ENCODE assay signal across 21 cellular contexts in the genomic region with DNA sequence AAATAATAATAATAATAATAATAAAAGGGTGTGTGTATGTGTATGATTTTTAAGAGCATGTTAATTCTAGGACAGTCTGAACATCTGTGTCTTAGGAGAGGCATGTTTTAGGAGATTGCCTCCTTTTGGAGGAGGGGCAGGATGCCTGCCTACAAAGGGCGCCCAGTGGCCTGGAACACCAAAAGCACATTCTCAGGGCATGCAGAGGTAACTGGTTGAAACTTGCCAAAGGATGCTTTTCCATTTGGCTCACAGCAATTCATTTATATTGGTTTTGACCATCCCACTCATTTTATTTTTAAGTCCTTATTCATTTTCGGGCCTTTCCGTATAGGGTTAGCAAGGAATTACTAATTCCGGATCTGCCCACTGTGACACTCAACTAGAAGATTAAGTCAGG. TPM values are rescaled to one million over a fixed set of nuclear protein-coding genes. Genes with fewer than 3 reads are reported as not detected.
A peak's percentile ranks its signal among the peaks of the same experiment; 100 is the strongest.
DNase-seq lines count a peak whose midpoint lies in the region; ATAC-seq and TF ChIP-seq lines count a peak whose summit lies in the region.
"Had no signal": no experiment of that assay in that cellular context is flagged by ENCODE, and none has a peak within 500 bp of the region (broad histone marks: within the 10 kb centered on the region; RNA-seq: fewer than 3 reads in every experiment).

No MANE protein-coding gene starts in this region.

- peak overlapping the region; percentile 78 for H2BK120ac ChIP-seq in IMR-90 (ENCODE audit: low read depth, low read length)

- H4K5ac ChIP-seq in IMR-90 (ENCODE audit: low read depth, low read length): no peak overlapping the region

- WGBS in IMR-90 (ENCODE audit: extremely low coverage in 2 of 2, insufficient read length in 1 of 2), 2 experiments: 80% methylated on average over 1 of the region's 4 CpGs; no CpG with 5 or more reads in 1 of the 2 experiments

- no peak overlapping the region for H2AFZ ChIP-seq in IMR-90 (replicated peaks; ENCODE audit: low read length, poor library complexity)

- H3K4ac ChIP-seq in IMR-90 (ENCODE audit: low read depth, low read length): peak overlapping the region; percentile 72

- peak overlapping the region; percentile 69 for H2BK20ac ChIP-seq in IMR-90 (ENCODE audit: low read depth, low read length)

- H3K18ac ChIP-seq in IMR-90 (ENCODE audit: low read depth, low read length): no peak overlapping the region

- peak overlapping the region; percentile 91 for H2AK5ac ChIP-seq in IMR-90 (ENCODE audit: low read depth, low read length)

- no TSS peak for BruUV-seq in IMR-90 (replicated peaks; lab: Mats Ljungman, UMichigan)

- H2BK15ac ChIP-seq in IMR-90 (ENCODE audit: low read depth, low read length): peak overlapping the region; percentile 80; the same call in 1 of the 3 replicates

- peaks cover 2% of the 10 kb centered on the region for H3K36me3 Mint-ChIP-seq in type B pancreatic cell
- H3K36me3 Mint-ChIP-seq: CD8-positive, alpha-beta T cell; naive B cell had no signal

- no peak overlapping the region for H3K9ac ChIP-seq in IMR-90 (ENCODE audit: low read depth, low read length)

- peak overlapping the region; percentile 42; the same call in 1 of the 2 replicates for H4K91ac ChIP-seq in IMR-90 (ENCODE audit: insufficient read depth, low read depth, low read length)

- H3K56ac ChIP-seq in IMR-90 (ENCODE audit: extremely low read depth, insufficient read depth, low read length): no peak overlapping the region

- peaks cover 5% of the 10 kb centered on the region for H3K9me1 ChIP-seq in IMR-90 (ENCODE audit: insufficient read depth, low read length)

- ATAC-seq in IMR-90 (ENCODE audit: low read depth) (no peak), GM18873 (IDR thresholded peaks at IDR 0.05; ENCODE audit: low FRiP score, unreplicated experiment) (no peak)
- ATAC-seq: body of pancreas; CD8-positive, alpha-beta T cell; heart left ventricle; right lobe of liver; T-helper 17 cell had no signal

- intact Hi-C loops in IMR-90 (cut with micrococcal nuclease): no loop called here

- TF ChIP-seq POLR2A in IMR-90 (IDR thresholded peaks at IDR 0.05; ENCODE audit: low read depth, low read length): no peak

- H3K14ac ChIP-seq in IMR-90 (replicated peaks; ENCODE audit: low read depth, low read length): no peak overlapping the region

- H3K9me3 ChIP-seq in IMR-90 (ENCODE audit: control insufficient read depth, insufficient read depth, low read length): no peaks in the 10 kb centered on the region
- H3K9me3 ChIP-seq: body of pancreas, heart left ventricle, ovary, right lobe of liver had no signal

- no peak overlapping the region for H2AK9ac ChIP-seq in IMR-90 (replicated peaks; ENCODE audit: low read depth, low read length, poor library complexity)

- TF ChIP-seq RAD21 in IMR-90 (IDR thresholded peaks at IDR 0.05; ENCODE audit: low read length): no peak

- H3K4me3 Mint-ChIP-seq in type B pancreatic cell: no peak overlapping the region
- H3K4me3 Mint-ChIP-seq: CD8-positive, alpha-beta T cell; naive B cell; T-helper 17 cell had no signal

- H3K27ac Mint-ChIP-seq in type B pancreatic cell: peak overlapping the region; percentile 77
- H3K27ac Mint-ChIP-seq: CD8-positive, alpha-beta T cell; naive B cell; T-helper 17 cell had no signal

- H3K79me1 ChIP-seq in IMR-90 (ENCODE audit: low read depth in 1 of 2, low read length in 2 of 2): no peaks in the 10 kb centered on the region

- DNase-seq in IMR-90 (no peak), brain microvascular endothelial cell (no peak), left kidney (ENCODE audit: low read depth, low spot score) (peak; percentile 68), type B pancreatic cell (ENCODE audit: extremely low spot score, unreplicated experiment) (no peak), NCI-H524 treated with DMSO at 0.1 percent for 48 hours (lab: John Stamatoyannopoulos, UW) (no peak)
- DNase-seq in stimulated activated CD4-positive, alpha-beta T cell treated with anti-CD3 and anti-CD28 coated beads, Interleukin-4, amount 100 ng/mL, for 1 hour: no peak
- DNase-seq: activated CD8-positive, alpha-beta memory T cell treated with anti-CD3 and anti-CD28 coated beads, Interleukin-2, amount 50 U/mL, for 48 hours; activated effector memory CD4-positive, alpha-beta T cell treated with Interleukin-2 at 50 U/mL for 16 hours; body of pancreas; CD8-positive, alpha-beta T cell; cortex of kidney; DMS79 treated with DMSO at 0.1 percent for 48 hours; heart left ventricle; MM.1S; naive B cell; NCI-H1436 treated with DMSO at 0.1 percent for 48 hours; ovary; right lobe of liver; T-helper 17 cell had no signal

- H4K20me1 ChIP-seq in IMR-90 (ENCODE audit: insufficient read depth, low read length): no peaks in the 10 kb centered on the region

- peaks cover 17% of the 10 kb centered on the region for H3K4me1 Mint-ChIP-seq in type B pancreatic cell (ENCODE audit: unreplicated experiment)
- H3K4me1 Mint-ChIP-seq: naive B cell, T-helper 17 cell had no signal

- CTCF ChIA-PET in IMR-90 (lab: Yijun Ruan, JAX): no interaction called here

- dilution Hi-C loops in IMR-90 (cut with HindIII; ENCODE audit: low sequenced_read_pairs, unreplicated experiment): no loop called here

- peaks cover 8% of the 10 kb centered on the region for H3K4me1 ChIP-seq in IMR-90 (ENCODE audit: control insufficient read depth, insufficient read depth, low read length)
- H3K4me1 ChIP-seq: body of pancreas, heart left ventricle, right lobe of liver had no signal

- H3K23ac ChIP-seq in IMR-90 (ENCODE audit: low read depth, low read length): no peak overlapping the region

- in situ Hi-C loops in IMR-90 (cut with MboI; ENCODE audit: low sequenced_read_pairs) (no loop called here), brain microvascular endothelial cell (cut with HindIII; ENCODE audit: low pct_ligation_motif_present, low sequenced_read_pairs) (no loop called here)

- H3K9me3 Mint-ChIP-seq in type B pancreatic cell: peaks cover 2% of the 10 kb centered on the region
- H3K9me3 Mint-ChIP-seq: CD8-positive, alpha-beta T cell; naive B cell had no signal

- no peaks in the 10 kb centered on the region for H3K27me3 ChIP-seq in IMR-90 (ENCODE audit: control insufficient read depth, insufficient read depth, low read length)
- no peaks in the 10 kb centered on the region for H3K27me3 ChIP-seq in brain microvascular endothelial cell (replicated peaks)
- H3K27me3 ChIP-seq: body of pancreas, heart left ventricle, ovary, right lobe of liver had no signal

- H3K36me3 ChIP-seq in IMR-90 (ENCODE audit: control insufficient read depth, insufficient read depth, low read length) (no peaks in the 10 kb centered on the region), brain microvascular endothelial cell (replicated peaks) (no peaks in the 10 kb centered on the region)
- H3K36me3 ChIP-seq: heart left ventricle, ovary, right lobe of liver had no signal

- TF ChIP-seq CTCF in IMR-90 (conservative IDR thresholded peaks at IDR 0.05; ENCODE audit: low read depth, low read length) (no peak), brain microvascular endothelial cell (IDR thresholded peaks at IDR 0.05; ENCODE audit: low read depth, low read length, missing control alignments) (no peak), type B pancreatic cell (conservative IDR thresholded peaks at IDR 0.05) (no peak)

- peak overlapping the region in 1 of 2 experiments; percentile 76; a peak in 2 of 4 replicates for H4K8ac ChIP-seq in IMR-90 (ENCODE audit: low read depth in 2 of 2, low read length in 2 of 2)

- POLR2A ChIA-PET in IMR-90 (lab: Charles Lee; ENCODE audit: unreplicated experiment): no interaction called here

- no peak overlapping the region for H2BK5ac ChIP-seq in IMR-90 (ENCODE audit: low read depth, low read length, poor library complexity, severe bottlenecking)

- H3K4me3 ChIP-seq in IMR-90 (ENCODE audit: insufficient read depth, low read depth, low read length): no peak overlapping the region
- H3K4me3 ChIP-seq in brain microvascular endothelial cell (ENCODE audit: low read depth, low read length): no peak overlapping the region
- H3K4me3 ChIP-seq: body of pancreas, heart left ventricle, ovary, right lobe of liver had no signal

- no peak overlapping the region for H3K27ac ChIP-seq in IMR-90 (ENCODE audit: insufficient read depth, low read length)
- H3K27ac ChIP-seq in brain microvascular endothelial cell: peak overlapping the region; percentile 88
- H3K27ac ChIP-seq: body of pancreas, heart left ventricle, ovary, right lobe of liver, VCaP had no signal

- H3K27me3 Mint-ChIP-seq in type B pancreatic cell: peaks cover 1% of the 10 kb centered on the region

- H3K4me2 ChIP-seq in IMR-90 (ENCODE audit: low read depth, low read length): no peak overlapping the region

TF ChIP-seq in IMR-90, 13 proteins besides CTCF, POLR2A, EP300 and RAD21 (continues in another document):
- TF ChIP-seq USF2 (IDR thresholded peaks at IDR 0.05; ENCODE audit: low read depth, low read length): no peak
- no peak for TF ChIP-seq MAZ (IDR thresholded peaks at IDR 0.05; ENCODE audit: borderline replicate concordance, low read depth, low read length)
- TF ChIP-seq ELK1 (IDR thresholded peaks at IDR 0.05; ENCODE audit: borderline replicate concordance, low read depth, low read length): no peak
- no peak for TF ChIP-seq CHD1 (IDR thresholded peaks at IDR 0.05; ENCODE audit: low read depth, low read length)
- TF ChIP-seq MXI1 (IDR thresholded peaks at IDR 0.05; ENCODE audit: borderline replicate concordance, low read depth, low read length): no peak
- no peak for TF ChIP-seq RCOR1 (IDR thresholded peaks at IDR 0.05; ENCODE audit: insufficient replicate concordance, low read length)
- TF ChIP-seq CEBPB (IDR thresholded peaks at IDR 0.05; ENCODE audit: low read depth, low read length): no peak

RNA-seq across cellular contexts. Expression of gene LAMC2, which starts 21.1 kb away (rescaled TPM):
- total RNA-seq in IMR-90 (2012; rRNA removed) (2.2 and 2.3 TPM in 2 replicates), type B pancreatic cell (ENCODE audit: low replicate concordance) (14.8 and 33.5 TPM in 2 replicates)
- polyA plus RNA-seq in IMR-90 (2012; rRNA removed): 2.6 and 2.8 TPM in 2 replicates
- 1.4 TPM in 2 replicates for polyA plus RNA-seq in IMR-90 (2012; cell fraction: cytosol; rRNA removed)
- 1.1 and 2.6 TPM in 2 replicates for polyA plus RNA-seq in IMR-90 (2012; cell fraction: nucleus; rRNA removed; ENCODE audit: low replicate concordance)
- total RNA-seq: CD8-positive, alpha-beta T cell; T-helper 17 cell had no signal
